ENCODE assay signal across 21 cellular contexts in genomic region chr6:41059569-41059968, GRCh38. TPM values are rescaled to one million over a fixed set of nuclear protein-coding genes. Genes with fewer than 3 reads are reported as not detected.
DNase-seq lines count a peak whose midpoint lies in the region; ATAC-seq, FAIRE-seq and TF ChIP-seq lines count a peak whose summit lies in the region.
"Had no signal": no experiment of that assay in that cellular context is flagged by ENCODE, and none has a peak within 500 bp of the region (broad histone marks: within the 10 kb centered on the region; RNA-seq: fewer than 3 reads in every experiment).

No MANE protein-coding gene starts in this region.

- H4K20me1 ChIP-seq in keratinocyte (ENCODE audit: control insufficient read depth, extremely low read depth, insufficient read depth, low read length) = no peaks in the 10 kb centered on the region

- 44% methylated on average over 1 of the region's 1 CpG for WGBS in A549 (ENCODE audit: missing lambda C conversion rate)

- TF ChIP-seq POLR2A in A549 (IDR thresholded peaks at IDR 0.05; ENCODE audit: low read length) = no peak

- DNase-seq in A549 (ENCODE audit: low read depth in 1 of 2, low spot score in 1 of 2) = no peak
- DNase-seq in HCEC 1CT = peak; percentile 36
- DNase-seq in brain microvascular endothelial cell = peak; percentile 5
- DNase-seq in keratinocyte (ENCODE audit: low read depth, low spot score) = no peak
- DNase-seq in mesothelial cell of epicardium (ENCODE audit: low spot score in 2 of 2, unreplicated experiment in 2 of 2) = no peak
- no peak for DNase-seq in SW480 (ENCODE audit: low spot score)
- DNase-seq in HTR-8/SVneo (ENCODE audit: insufficient read length, low spot score) = no peak
- no peak for DNase-seq in RKO (ENCODE audit: low spot score)
- DNase-seq: activated CD4-positive, alpha-beta T cell treated with anti-CD3 and anti-CD28 coated beads, Interleukin-2, amount 50 U/mL, for 48 hours; activated naive CD8-positive, alpha-beta T cell treated with anti-CD3 and anti-CD28 coated beads for 36 hours; activated T-cell treated with anti-CD3 and anti-CD28 coated beads, Interleukin-2, amount 50 U/mL, for 48 hours; central memory CD4-positive, alpha-beta T cell; effector memory CD4-positive, alpha-beta T cell; GF-D8; H7; NCI-H1694 treated with DMSO at 0.1 percent for 48 hours; NCI-H510A; nucleus accumbens had no signal

- no peak for TF ChIP-seq RAD21 in A549 (conservative IDR thresholded peaks at IDR 0.05 in 1 of 2, IDR thresholded peaks at IDR 0.05 in 1 of 2)

- H3K36me3 ChIP-seq in brain microvascular endothelial cell (replicated peaks) = no peaks in the 10 kb centered on the region
- peaks cover 2 to 3% of the 10 kb centered on the region in 2 experiments for H3K36me3 ChIP-seq in keratinocyte (ENCODE audit: control insufficient read depth in 2 of 2, extremely low read depth in 1 of 2, insufficient read depth in 2 of 2, low read length in 2 of 2)

- H3K4me3 Mint-ChIP-seq in mesothelial cell of epicardium = no peak overlapping the region
- H3K4me3 Mint-ChIP-seq: activated naive CD8-positive, alpha-beta T cell treated with anti-CD3 and anti-CD28 coated beads for 36 hours had no signal

- no peak overlapping the region for H3K27ac Mint-ChIP-seq in mesothelial cell of epicardium
- H3K27ac Mint-ChIP-seq: activated naive CD8-positive, alpha-beta T cell treated with anti-CD3 and anti-CD28 coated beads for 36 hours had no signal

- no peak overlapping the region for H2AFZ ChIP-seq in keratinocyte (ENCODE audit: control insufficient read depth, low read length)

- H3K9me3 ChIP-seq in A549 (no peaks in the 10 kb centered on the region), keratinocyte (ENCODE audit: control insufficient read depth, low read depth, low read length) (no peaks in the 10 kb centered on the region)

- no peak overlapping the region for H3K27ac ChIP-seq in A549
- H3K27ac ChIP-seq in brain microvascular endothelial cell = no peak overlapping the region
- H3K27ac ChIP-seq in keratinocyte (ENCODE audit: control insufficient read depth, insufficient read depth, low read length) = no peak overlapping the region

- no peak for TF ChIP-seq CTCF in A549 (IDR thresholded peaks at IDR 0.05)
- TF ChIP-seq CTCF in brain microvascular endothelial cell (IDR thresholded peaks at IDR 0.05; ENCODE audit: low read depth, low read length, missing control alignments) = no peak
- no peak for TF ChIP-seq CTCF in keratinocyte (optimal IDR thresholded peaks at IDR 0.05 in 1 of 3, IDR thresholded peaks at IDR 0.05 in 1 of 3, conservative IDR thresholded peaks at IDR 0.05 in 1 of 3; ENCODE audit: extremely low read depth in 1 of 3, insufficient read depth in 2 of 3, low read length in 3 of 3)
- TF ChIP-seq CTCF in mesothelial cell of epicardium (IDR thresholded peaks at IDR 0.05; ENCODE audit: unreplicated experiment) = no peak

- in situ Hi-C loops in brain microvascular endothelial cell (cut with HindIII; ENCODE audit: low pct_ligation_motif_present, low sequenced_read_pairs) = no loop called here

- H3K36me3 Mint-ChIP-seq in mesothelial cell of epicardium = peaks cover 2% of the 10 kb centered on the region

- FAIRE-seq in A549 (lab: Jason Lieb, UNC) = no peak
- FAIRE-seq in keratinocyte (lab: Jason Lieb, UNC) = peak; percentile 5
- FAIRE-seq in HTR-8/SVneo (lab: Jason Lieb, UNC) = no peak
- FAIRE-seq: frontal cortex had no signal

- H3K4me3 ChIP-seq in A549 (no peak overlapping the region), brain microvascular endothelial cell (ENCODE audit: low read depth, low read length) (no peak overlapping the region), keratinocyte (ENCODE audit: control insufficient read depth in 2 of 3, extremely low read depth in 1 of 3, insufficient read depth in 2 of 3, low read depth in 1 of 3, low read length in 3 of 3) (no peak overlapping the region)

- H3K4me2 ChIP-seq in A549 = 0 out of 3 replicates have a peak overlapping the region, but pooled peaks have one; percentile 14
- peak overlapping the region; percentile 17 for H3K4me2 ChIP-seq in keratinocyte (ENCODE audit: control insufficient read depth, extremely low read depth, insufficient read depth, low read depth, low read length)

- H3K4me1 ChIP-seq in A549 = peaks cover 12% of the 10 kb centered on the region; the same call in 2 of the 3 replicates
- H3K4me1 ChIP-seq in keratinocyte (ENCODE audit: control insufficient read depth, extremely low read depth, insufficient read depth, low read length) = peaks cover 14% of the 10 kb centered on the region

- H3K4me1 Mint-ChIP-seq in mesothelial cell of epicardium = peaks cover 5% of the 10 kb centered on the region

- CTCF ChIA-PET in A549 (lab: Yijun Ruan, JAX) = interaction anchor here (2.5 kb wide), 1 partner anchor 32 kb away, joined by 7 read pairs; no protein-coding TSS in a partner anchor

- TF ChIP-seq EP300 in A549 (IDR thresholded peaks at IDR 0.05) = no peak

- H3K9ac ChIP-seq in keratinocyte (ENCODE audit: control insufficient read depth, extremely low read depth, insufficient read depth, low read length) = no peak overlapping the region

- no peaks in the 10 kb centered on the region for H3K9me3 Mint-ChIP-seq in mesothelial cell of epicardium
- H3K9me3 Mint-ChIP-seq: activated naive CD8-positive, alpha-beta T cell treated with anti-CD3 and anti-CD28 coated beads for 36 hours had no signal

- no peaks in the 10 kb centered on the region for H3K79me2 ChIP-seq in keratinocyte (ENCODE audit: control insufficient read depth, insufficient read depth, low read length)

- H3K27me3 Mint-ChIP-seq in mesothelial cell of epicardium (ENCODE audit: low read depth) = no peaks in the 10 kb centered on the region
- H3K27me3 Mint-ChIP-seq: activated naive CD8-positive, alpha-beta T cell treated with anti-CD3 and anti-CD28 coated beads for 36 hours had no signal

- ATAC-seq in A549 = peak in 1 of 2 experiments; percentile 52; a peak in 2 of 6 replicates
- ATAC-seq: sciatic nerve had no signal

- H3K27me3 ChIP-seq in brain microvascular endothelial cell (replicated peaks) (no peaks in the 10 kb centered on the region), keratinocyte (ENCODE audit: control insufficient read depth, extremely low read depth, insufficient read depth, low read length) (no peaks in the 10 kb centered on the region)

- H3K9me1 ChIP-seq in keratinocyte (ENCODE audit: control insufficient read depth, extremely low read depth, insufficient read depth, low read length) = no peaks in the 10 kb centered on the region

- dilution Hi-C loops in keratinocyte (cut with MboI; ENCODE audit: extremely low pct_ligation_motif_present, low sequenced_read_pairs) = no loop called here

- POLR2A ChIA-PET in A549 (lab: Yijun Ruan, JAX) = no interaction called here

RNA-seq across cellular contexts. Expression of gene APOBEC2, which starts 6.6 kb away (rescaled TPM):
- polyA plus RNA-seq in A549 (2011; rRNA removed) = not detected in 2 replicates
- not detected in 2 replicates for polyA plus RNA-seq in A549 (2012; cell fraction: cytosol; rRNA removed)
- not detected in 2 replicates for polyA plus RNA-seq in A549 (2012; cell fraction: nucleus; rRNA removed)
- polyA plus RNA-seq in A549 (2017; fragmentation: RNase III; extraction: RNeasy Plus Mini Kit Qiagen cat#74134 plus additional on column Dnase treatment) = not detected in 3 replicates
- not detected in 2 replicates for polyA minus RNA-seq in A549 (2011; rRNA and poly(A)+ RNA removed)
- 0.05 TPM in 1 of 3 replicates, not detected in the others for polyA plus RNA-seq in keratinocyte
- not detected for polyA plus RNA-seq in keratinocyte (2011; ENCODE audit: low read depth)
- 0.10 TPM in 1 of 2 replicates, not detected in the other for polyA plus RNA-seq in keratinocyte (2011; cell fraction: cytosol; rRNA removed)
- not detected in 2 replicates for polyA plus RNA-seq in keratinocyte (2011; cell fraction: nucleus; rRNA removed)
- not detected in 2 replicates for polyA plus RNA-seq in keratinocyte (2012; ENCODE audit: low replicate concordance)
- not detected in 3 replicates for polyA minus RNA-seq in keratinocyte
- polyA minus RNA-seq in keratinocyte (2011; cell fraction: cytosol; rRNA and poly(A)+ RNA removed) = not detected
- not detected in 2 replicates for polyA minus RNA-seq in keratinocyte (2011; cell fraction: nucleus; rRNA and poly(A)+ RNA removed)
- total RNA-seq in mesothelial cell of epicardium = 0.22 to 0.51 TPM (median 0.45 TPM) in 3 replicates
- total RNA-seq: activated naive CD8-positive, alpha-beta T cell treated with anti-CD3 and anti-CD28 coated beads for 36 hours; frontal cortex; sciatic nerve; temporal lobe had no signal

RNA-seq across cellular contexts. Expression of gene OARD1, which starts 12.6 kb away (rescaled TPM):
- 15.6 and 21.4 TPM in 2 replicates for polyA plus RNA-seq in A549 (2011; rRNA removed)
- polyA plus RNA-seq in A549 (2012; cell fraction: cytosol; rRNA removed) = 4.8 and 5.1 TPM in 2 replicates
- polyA plus RNA-seq in A549 (2012; cell fraction: nucleus; rRNA removed) = 4.8 and 6.1 TPM in 2 replicates
- polyA plus RNA-seq in A549 (2017; fragmentation: RNase III; extraction: RNeasy Plus Mini Kit Qiagen cat#74134 plus additional on column Dnase treatment) = 26.2 to 28.5 TPM (median 26.4 TPM) in 3 replicates
- polyA minus RNA-seq in A549 (2011; rRNA and poly(A)+ RNA removed) = 6.2 and 7.8 TPM in 2 replicates
- 12.7 to 20.3 TPM (median 13.1 TPM) in 3 replicates for polyA plus RNA-seq in keratinocyte
- polyA plus RNA-seq in keratinocyte (2011; ENCODE audit: low read depth) = 24.7 TPM
- 15.2 and 16.2 TPM in 2 replicates for polyA plus RNA-seq in keratinocyte (2011; cell fraction: cytosol; rRNA removed)
- polyA plus RNA-seq in keratinocyte (2011; cell fraction: nucleus; rRNA removed) = 12.4 and 13.8 TPM in 2 replicates
- 19.0 and 20.1 TPM in 2 replicates for polyA plus RNA-seq in keratinocyte (2012; ENCODE audit: low replicate concordance)
- polyA minus RNA-seq in keratinocyte = 4.6 to 7.1 TPM (median 6.2 TPM) in 3 replicates
- 4.0 TPM for polyA minus RNA-seq in keratinocyte (2011; cell fraction: cytosol; rRNA and poly(A)+ RNA removed)
- 3.2 and 13.0 TPM in 2 replicates for polyA minus RNA-seq in keratinocyte (2011; cell fraction: nucleus; rRNA and poly(A)+ RNA removed)
- total RNA-seq in mesothelial cell of epicardium = 24.6 to 26.8 TPM (median 26.8 TPM) in 3 replicates

RNA-seq across cellular contexts. Expression of gene NFYA, which starts 13.2 kb away (rescaled TPM):
- 11.2 and 19.2 TPM in 2 replicates for polyA plus RNA-seq in A549 (2011; rRNA removed)
- 5.3 and 7.1 TPM in 2 replicates for polyA plus RNA-seq in A549 (2012; cell fraction: cytosol; rRNA removed)
- polyA plus RNA-seq in A549 (2012; cell fraction: nucleus; rRNA removed) = 5.1 and 5.3 TPM in 2 replicates
- polyA plus RNA-seq in A549 (2017; fragmentation: RNase III; extraction: RNeasy Plus Mini Kit Qiagen cat#74134 plus additional on column Dnase treatment) = 15.7 to 17.0 TPM (median 16.2 TPM) in 3 replicates
- polyA minus RNA-seq in A549 (2011; rRNA and poly(A)+ RNA removed) = 39.9 and 41.1 TPM in 2 replicates
- 13.6 to 22.1 TPM (median 17.1 TPM) in 3 replicates for polyA plus RNA-seq in keratinocyte
- polyA plus RNA-seq in keratinocyte (2011; ENCODE audit: low read depth) = 13.3 TPM
- 9.7 and 9.8 TPM in 2 replicates for polyA plus RNA-seq in keratinocyte (2011; cell fraction: cytosol; rRNA removed)
- polyA plus RNA-seq in keratinocyte (2011; cell fraction: nucleus; rRNA removed) = 33.7 and 38.7 TPM in 2 replicates
- 15.0 and 19.8 TPM in 2 replicates for polyA plus RNA-seq in keratinocyte (2012; ENCODE audit: low replicate concordance)
- 39.9 to 58.8 TPM (median 52.6 TPM) in 3 replicates for polyA minus RNA-seq in keratinocyte
- polyA minus RNA-seq in keratinocyte (2011; cell fraction: cytosol; rRNA and poly(A)+ RNA removed) = 13.6 TPM
- polyA minus RNA-seq in keratinocyte (2011; cell fraction: nucleus; rRNA and poly(A)+ RNA removed) = 25.0 and 42.0 TPM in 2 replicates
- 64.2 to 69.1 TPM (median 64.7 TPM) in 3 replicates for total RNA-seq in mesothelial cell of epicardium

RNA-seq across cellular contexts. Expression of gene TSPO2, which starts 17.3 kb away (rescaled TPM):
- not detected in 2 replicates for polyA plus RNA-seq in A549 (2011; rRNA removed)
- 0.08 and 0.17 TPM in 2 replicates for polyA plus RNA-seq in A549 (2012; cell fraction: cytosol; rRNA removed)
- not detected in 2 replicates for polyA plus RNA-seq in A549 (2012; cell fraction: nucleus; rRNA removed)
- not detected in 3 replicates for polyA plus RNA-seq in A549 (2017; fragmentation: RNase III; extraction: RNeasy Plus Mini Kit Qiagen cat#74134 plus additional on column Dnase treatment)
- polyA minus RNA-seq in A549 (2011; rRNA and poly(A)+ RNA removed) = not detected in 2 replicates
- polyA plus RNA-seq in keratinocyte = not detected in 3 replicates
- not detected for polyA plus RNA-seq in keratinocyte (2011; ENCODE audit: low read depth)
- polyA plus RNA-seq in keratinocyte (2011; cell fraction: cytosol; rRNA removed) = not detected in 2 replicates
- not detected in 2 replicates for polyA plus RNA-seq in keratinocyte (2011; cell fraction: nucleus; rRNA removed)
- not detected in 2 replicates for polyA plus RNA-seq in keratinocyte (2012; ENCODE audit: low replicate concordance)
- polyA minus RNA-seq in keratinocyte = not detected in 3 replicates
- polyA minus RNA-seq in keratinocyte (2011; cell fraction: cytosol; rRNA and poly(A)+ RNA removed) = not detected
- not detected in 2 replicates for polyA minus RNA-seq in keratinocyte (2011; cell fraction: nucleus; rRNA and poly(A)+ RNA removed)
- not detected in 3 replicates for total RNA-seq in mesothelial cell of epicardium
- total RNA-seq: activated naive CD8-positive, alpha-beta T cell treated with anti-CD3 and anti-CD28 coated beads for 36 hours; H7; temporal lobe had no signal

RNA-seq across cellular contexts. Expression of gene UNC5CL, which starts 20.5 kb away (rescaled TPM):
- polyA plus RNA-seq in A549 (2011; rRNA removed) (2.2 and 2.8 TPM in 2 replicates), A549 (2017; fragmentation: RNase III; extraction: RNeasy Plus Mini Kit Qiagen cat#74134 plus additional on column Dnase treatment) (0.79 to 1.2 TPM (median 1.1 TPM) in 3 replicates), keratinocyte (0.23 to 0.50 TPM (median 0.34 TPM) in 3 replicates)
- polyA plus RNA-seq in A549 (2012; cell fraction: cytosol; rRNA removed) = 1.2 and 1.5 TPM in 2 replicates
- polyA plus RNA-seq in A549 (2012; cell fraction: nucleus; rRNA removed) = 5.2 and 6.2 TPM in 2 replicates
- polyA minus RNA-seq in A549 (2011; rRNA and poly(A)+ RNA removed) = 1.2 and 1.3 TPM in 2 replicates
- 0.41 TPM for polyA plus RNA-seq in keratinocyte (2011; ENCODE audit: low read depth)
- polyA plus RNA-seq in keratinocyte (2011; cell fraction: cytosol; rRNA removed) = 0.17 and 0.25 TPM in 2 replicates
- polyA plus RNA-seq in keratinocyte (2011; cell fraction: nucleus; rRNA removed) = 3.1 and 3.6 TPM in 2 replicates
- 0.24 and 0.71 TPM in 2 replicates for polyA plus RNA-seq in keratinocyte (2012; ENCODE audit: low replicate concordance)
- 0.13 to 0.42 TPM in 2 of 3 replicates, not detected in the other for polyA minus RNA-seq in keratinocyte
- not detected for polyA minus RNA-seq in keratinocyte (2011; cell fraction: cytosol; rRNA and poly(A)+ RNA removed)
- 0.95 and 1.4 TPM in 2 replicates for polyA minus RNA-seq in keratinocyte (2011; cell fraction: nucleus; rRNA and poly(A)+ RNA removed)
- total RNA-seq in mesothelial cell of epicardium = 2.0 to 2.2 TPM (median 2.1 TPM) in 3 replicates

Comparison
In these comparisons a context has a peak if more than half of its experiments do, and no peak if none do; other contexts are left out.
1. DNase-seq: peak in HCEC 1CT (single experiment) and brain microvascular endothelial cell (single experiment); none in A549 (0 of 2), keratinocyte (single experiment), mesothelial cell of epicardium (0 of 2), SW480 (single experiment), HTR-8/SVneo (single experiment) and RKO (single experiment).